Comparison of ENCODE assay signal across 8 cellular contexts in genomic region chr9:19229725-19230355, GRCh38. TPM values are rescaled to one million over a fixed set of nuclear protein-coding genes. Genes with fewer than 3 reads are reported as not detected.
A peak's percentile ranks its signal among the peaks of the same experiment; 100 is the strongest.
DNase-seq lines count a peak whose midpoint lies in the region; ATAC-seq and TF ChIP-seq lines count a peak whose summit lies in the region.

No MANE protein-coding gene starts in this region.

- intact Hi-C loops in CD14-positive monocyte (cut with micrococcal nuclease), result loop anchor here in 1 of 2 donors (2.0 to 5.0 kb wide), 2 partner anchors 48 to 181 kb away; partner anchors contain the start of gene RRAGA

- H3K27ac Mint-ChIP-seq in CD14-positive monocyte, result peak overlapping the region in 6 of 7 donors; percentile 15 to 90 (median 74)
- peak overlapping the region; percentile 66 for H3K27ac Mint-ChIP-seq in activated CD8-positive, alpha-beta memory T cell treated with anti-CD3 and anti-CD28 coated beads, Interleukin-2, amount 10 ng/mL, durations not matched to agents 7 days and 5 days

- H3K36me3 Mint-ChIP-seq in CD14-positive monocyte, result peaks cover 3 to 8% of the 10 kb centered on the region in 2 donors
- peaks cover 2% of the 10 kb centered on the region for H3K36me3 Mint-ChIP-seq in activated CD8-positive, alpha-beta memory T cell treated with anti-CD3 and anti-CD28 coated beads, Interleukin-2, amount 10 ng/mL, durations not matched to agents 7 days and 5 days

- peaks cover 0 to 2% (median 0%) of the 10 kb centered on the region in 7 donors for H3K9me3 Mint-ChIP-seq in CD14-positive monocyte
- no peaks in the 10 kb centered on the region for H3K9me3 Mint-ChIP-seq in activated CD8-positive, alpha-beta memory T cell treated with anti-CD3 and anti-CD28 coated beads, Interleukin-2, amount 10 ng/mL, durations not matched to agents 7 days and 5 days (ENCODE audit: low read depth)

- TF ChIP-seq CTCF in CD14-positive monocyte (IDR thresholded peaks at IDR 0.05) (no peak), fibroblast of villous mesenchyme (IDR thresholded peaks at IDR 0.05; ENCODE audit: insufficient read depth, low read depth, low read length) (peak; percentile 1)

- ATAC-seq in GM19043 (IDR thresholded peaks at IDR 0.05; ENCODE audit: low read depth, unreplicated experiment) (peak; percentile 55), HG03175 (IDR thresholded peaks at IDR 0.05; ENCODE audit: unreplicated experiment) (peak; percentile 66)
- ATAC-seq in activated CD8-positive, alpha-beta memory T cell treated with anti-CD3 and anti-CD28 coated beads, Interleukin-2, amount 10 ng/mL, durations not matched to agents 7 days and 5 days, result peak; percentile 56

- CTCF ChIA-PET in activated CD8-positive, alpha-beta memory T cell treated with anti-CD3 and anti-CD28 coated beads, Interleukin-2, amount 10 ng/mL, durations not matched to agents 7 days and 5 days (lab: Charles Lee), result interaction anchor here (0.6 to 1.8 kb wide), 6 partner anchors 12 to 235 kb away, joined by 3 to 7 read pairs (median 3); no protein-coding TSS in a partner anchor

- peak; percentile 50 for DNase-seq in CD14-positive monocyte (ENCODE audit: low spot score)
- DNase-seq in NCI-H446 (lab: John Stamatoyannopoulos, UW), result peak; percentile 64 to 78
- DNase-seq in activated CD8-positive, alpha-beta memory T cell treated with anti-CD3 and anti-CD28 coated beads, Interleukin-2, amount 10 ng/mL, durations not matched to agents 7 days and 5 days, result peak; percentile 77
- DNase-seq in fibroblast of villous mesenchyme (ENCODE audit: low read depth), result peak; percentile 53
- DNase-seq in occipital lobe (lab: John Stamatoyannopoulos, UW), result peak; percentile 35
- no peak for DNase-seq in SW 1271 (lab: John Stamatoyannopoulos, UW)

- H3K4me1 Mint-ChIP-seq in CD14-positive monocyte, result peaks cover 9% of the 10 kb centered on the region
- peaks cover 13% of the 10 kb centered on the region for H3K4me1 Mint-ChIP-seq in activated CD8-positive, alpha-beta memory T cell treated with anti-CD3 and anti-CD28 coated beads, Interleukin-2, amount 10 ng/mL, durations not matched to agents 7 days and 5 days

- H3K4me3 ChIP-seq in fibroblast of villous mesenchyme (ENCODE audit: low read depth, low read length), result peak overlapping the region; percentile 89

- peaks cover 2 to 3% (median 3%) of the 10 kb centered on the region in 3 donors for H3K27me3 Mint-ChIP-seq in CD14-positive monocyte (ENCODE audit: low read depth in 3 of 3)
- H3K27me3 Mint-ChIP-seq in activated CD8-positive, alpha-beta memory T cell treated with anti-CD3 and anti-CD28 coated beads, Interleukin-2, amount 10 ng/mL, durations not matched to agents 7 days and 5 days, result no peaks in the 10 kb centered on the region

- peak overlapping the region; percentile 80 to 92 for H3K4me3 Mint-ChIP-seq in CD14-positive monocyte
- no peak overlapping the region for H3K4me3 Mint-ChIP-seq in activated CD8-positive, alpha-beta memory T cell treated with anti-CD3 and anti-CD28 coated beads, Interleukin-2, amount 10 ng/mL, durations not matched to agents 7 days and 5 days

RNA-seq across cellular contexts. Expression of gene DENND4C, which starts 0.7 kb away (rescaled TPM):
- 10 to 100 TPM in 1 of 2 donors, 1 to 10 TPM in 1; 8.1 to 12.7 TPM for polyA plus RNA-seq in CD14-positive monocyte
- 10 to 100 TPM; 28.8 to 38.6 TPM for total RNA-seq in activated CD8-positive, alpha-beta memory T cell treated with anti-CD3 and anti-CD28 coated beads, Interleukin-2, amount 10 ng/mL, durations not matched to agents 7 days and 5 days
- total RNA-seq in fibroblast of villous mesenchyme, result 54.1 and 70.0 TPM in 2 replicates
- 118 TPM for total RNA-seq in occipital lobe

Comparison
In these comparisons a context has a peak if more than half of its experiments do, and no peak if none do; other contexts are left out.
1. DNase-seq: peak in CD14-positive monocyte (single experiment), NCI-H446 (2 of 2), activated CD8-positive, alpha-beta memory T cell treated with anti-CD3 and anti-CD28 coated beads, Interleukin-2, amount 10 ng/mL, durations not matched to agents 7 days and 5 days (single experiment), fibroblast of villous mesenchyme (single experiment) and occipital lobe (single experiment); none in SW 1271 (0 of 2).
2. Peak in every context shown above with its lines, with median percentiles within 50 percentile points of each other: ATAC-seq.